20 cellular contexts compared by ENCODE assay signal in the genomic region with DNA sequence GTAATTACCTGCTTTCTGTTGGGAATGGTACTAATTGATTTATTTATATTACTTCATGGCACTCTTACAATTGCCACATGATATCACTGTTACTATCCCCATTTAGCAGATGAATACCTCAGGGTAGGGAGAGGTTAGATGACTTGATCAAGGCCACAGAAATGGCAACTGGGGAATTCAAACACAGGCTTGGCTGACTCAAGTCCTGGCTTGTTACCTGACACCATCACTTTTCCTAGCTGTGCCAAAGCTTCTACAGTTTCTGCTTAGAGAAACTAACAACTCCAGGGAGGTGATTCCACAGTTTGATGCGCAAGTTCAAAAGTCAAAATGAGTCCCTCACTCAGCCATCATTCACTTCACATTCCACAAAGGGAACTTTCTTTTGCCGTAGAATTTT.
"Had no signal": no experiment of that assay in that cellular context is flagged by ENCODE, and none has a peak within 500 bp of the region (broad histone marks: within the 10 kb centered on the region; RNA-seq: fewer than 3 reads in every experiment).

No MANE protein-coding gene starts in this region.

- H3K36me3 ChIP-seq: cardiac muscle cell, gastrocnemius medialis, left lung, upper lobe of left lung had no signal

- H3K27me3 ChIP-seq: cardiac muscle cell, gastrocnemius medialis, left lung, testis, upper lobe of left lung had no signal

- H3K4me3 ChIP-seq: cardiac muscle cell, dorsolateral prefrontal cortex, gastrocnemius medialis, left lung, testis, upper lobe of left lung had no signal

- H3K27ac ChIP-seq: cardiac muscle cell, dorsolateral prefrontal cortex, gastrocnemius medialis, left lung, testis, upper lobe of left lung had no signal

- H3K4me1 ChIP-seq: gastrocnemius medialis, left lung, testis, upper lobe of left lung had no signal

- ATAC-seq: gastrocnemius medialis; left lung; sciatic nerve; stimulated activated memory B cell treated with anti-CD40 and anti-IgM and Interleukin-4, amounts not matched to agents 10 μg/mL and 1 μg/mL and 100 μg/mL, for 72 hours had no signal

- H3K9me3 ChIP-seq: gastrocnemius medialis, left lung, testis, upper lobe of left lung had no signal

- H3K4me1 Mint-ChIP-seq: stimulated activated memory B cell treated with anti-CD40 and anti-IgM and Interleukin-4, amounts not matched to agents 10 μg/mL and 1 μg/mL and 100 μg/mL, for 72 hours had no signal

- H3K9me3 Mint-ChIP-seq: nephron progenitor cell; stimulated activated memory B cell treated with anti-CD40 and anti-IgM and Interleukin-4, amounts not matched to agents 10 μg/mL and 1 μg/mL and 100 μg/mL, for 72 hours had no signal

- H3K27ac Mint-ChIP-seq: activated naive CD4-positive, alpha-beta T cell treated with anti-CD3 and anti-CD28 coated beads, Interleukin-2, amount 50 U/mL, for 24 hours; stimulated activated memory B cell treated with anti-CD40 and anti-IgM and Interleukin-4, amounts not matched to agents 10 μg/mL and 1 μg/mL and 100 μg/mL, for 72 hours had no signal

- H3K27me3 Mint-ChIP-seq: activated naive CD4-positive, alpha-beta T cell treated with anti-CD3 and anti-CD28 coated beads, Interleukin-2, amount 50 U/mL, for 24 hours; stimulated activated memory B cell treated with anti-CD40 and anti-IgM and Interleukin-4, amounts not matched to agents 10 μg/mL and 1 μg/mL and 100 μg/mL, for 72 hours had no signal

- H3K36me3 Mint-ChIP-seq: activated naive CD4-positive, alpha-beta T cell treated with anti-CD3 and anti-CD28 coated beads, Interleukin-2, amount 50 U/mL, for 24 hours; stimulated activated memory B cell treated with anti-CD40 and anti-IgM and Interleukin-4, amounts not matched to agents 10 μg/mL and 1 μg/mL and 100 μg/mL, for 72 hours had no signal

- H3K4me3 Mint-ChIP-seq: activated naive CD4-positive, alpha-beta T cell treated with anti-CD3 and anti-CD28 coated beads, Interleukin-2, amount 50 U/mL, for 24 hours; nephron progenitor cell; stimulated activated memory B cell treated with anti-CD40 and anti-IgM and Interleukin-4, amounts not matched to agents 10 μg/mL and 1 μg/mL and 100 μg/mL, for 72 hours had no signal

- DNase-seq: activated CD4-positive, alpha-beta T cell treated with anti-CD3 and anti-CD28 coated beads, Interleukin-2, amount 50 U/mL, for 1 hour; activated CD8-positive, alpha-beta memory T cell treated with anti-CD3 and anti-CD28 coated beads for 24 hours; activated CD8-positive, alpha-beta memory T cell treated with anti-CD3 and anti-CD28 coated beads, Interleukin-2, amount 50 U/mL, for 48 hours; activated effector memory CD4-positive, alpha-beta T cell treated with Interleukin-2 at 50 U/mL for 16 hours; activated T-cell treated with anti-CD3 and anti-CD28 coated beads, Interleukin-2, amount 50 U/mL, for 48 hours; dorsolateral prefrontal cortex; gastrocnemius medialis; head of caudate nucleus; left lung; midbrain; nephron progenitor cell; nucleus accumbens; stimulated activated CD4-positive, alpha-beta T cell treated with anti-CD3 and anti-CD28 coated beads, Interleukin-4, amount 100 ng/mL, for 4 hours; T1000; testis; upper lobe of left lung had no signal
